Comparison of ENCODE assay signal across 1 cellular context in the genomic region with DNA sequence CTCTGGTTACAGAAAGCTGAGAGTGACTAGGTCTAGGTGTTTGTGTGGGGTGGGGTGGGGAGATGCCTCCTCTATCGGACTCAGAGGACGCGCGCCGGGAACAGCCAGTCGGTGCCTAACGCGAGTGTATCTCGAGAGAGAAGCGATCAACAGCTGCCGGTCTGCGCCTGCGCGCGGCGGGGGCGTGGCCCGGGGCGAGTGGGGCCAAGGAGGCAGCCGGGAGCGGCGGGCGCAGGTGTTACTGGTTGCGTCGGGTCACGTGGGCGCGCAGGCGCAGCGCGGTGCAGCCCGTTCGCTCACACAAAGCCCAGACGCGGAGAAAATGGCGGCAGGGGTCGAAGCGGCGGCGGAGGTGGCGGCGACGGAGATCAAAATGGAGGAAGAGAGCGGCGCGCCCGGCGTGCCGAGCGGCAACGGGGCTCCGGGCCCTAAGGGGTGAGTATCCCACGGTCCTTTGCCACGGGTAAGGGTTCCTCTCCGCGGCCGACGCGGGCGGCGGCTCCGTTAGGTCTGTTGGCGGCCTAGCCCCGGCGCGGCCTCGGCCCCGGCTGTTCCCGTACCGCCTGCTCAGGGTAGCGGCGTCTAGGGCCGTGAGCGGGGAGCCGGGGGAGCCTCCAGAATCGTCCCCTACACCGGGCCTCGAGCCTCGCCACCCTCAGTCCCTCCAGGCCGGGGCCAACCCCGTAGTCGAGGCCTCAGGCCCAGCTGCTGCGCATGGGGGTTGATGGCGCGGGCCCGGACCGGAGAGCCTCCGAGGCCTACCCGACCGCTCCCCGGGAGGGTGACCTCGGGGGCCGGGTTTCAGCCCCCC.
TF ChIP-seq lines count a peak whose summit lies in the region.

A gene with protein sequence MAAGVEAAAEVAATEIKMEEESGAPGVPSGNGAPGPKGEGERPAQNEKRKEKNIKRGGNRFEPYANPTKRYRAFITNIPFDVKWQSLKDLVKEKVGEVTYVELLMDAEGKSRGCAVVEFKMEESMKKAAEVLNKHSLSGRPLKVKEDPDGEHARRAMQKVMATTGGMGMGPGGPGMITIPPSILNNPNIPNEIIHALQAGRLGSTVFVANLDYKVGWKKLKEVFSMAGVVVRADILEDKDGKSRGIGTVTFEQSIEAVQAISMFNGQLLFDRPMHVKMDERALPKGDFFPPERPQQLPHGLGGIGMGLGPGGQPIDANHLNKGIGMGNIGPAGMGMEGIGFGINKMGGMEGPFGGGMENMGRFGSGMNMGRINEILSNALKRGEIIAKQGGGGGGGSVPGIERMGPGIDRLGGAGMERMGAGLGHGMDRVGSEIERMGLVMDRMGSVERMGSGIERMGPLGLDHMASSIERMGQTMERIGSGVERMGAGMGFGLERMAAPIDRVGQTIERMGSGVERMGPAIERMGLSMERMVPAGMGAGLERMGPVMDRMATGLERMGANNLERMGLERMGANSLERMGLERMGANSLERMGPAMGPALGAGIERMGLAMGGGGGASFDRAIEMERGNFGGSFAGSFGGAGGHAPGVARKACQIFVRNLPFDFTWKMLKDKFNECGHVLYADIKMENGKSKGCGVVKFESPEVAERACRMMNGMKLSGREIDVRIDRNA (plus strand): TSS at position 299 of the 811 bp plus-strand sequence. CDS start 24 bp downstream, at position 323.

TF ChIP-seq in K562, 482 proteins besides CTCF, POLR2A, EP300 and RAD21 (continued from another document and continues in another):
- TF ChIP-seq, protein P1, sequence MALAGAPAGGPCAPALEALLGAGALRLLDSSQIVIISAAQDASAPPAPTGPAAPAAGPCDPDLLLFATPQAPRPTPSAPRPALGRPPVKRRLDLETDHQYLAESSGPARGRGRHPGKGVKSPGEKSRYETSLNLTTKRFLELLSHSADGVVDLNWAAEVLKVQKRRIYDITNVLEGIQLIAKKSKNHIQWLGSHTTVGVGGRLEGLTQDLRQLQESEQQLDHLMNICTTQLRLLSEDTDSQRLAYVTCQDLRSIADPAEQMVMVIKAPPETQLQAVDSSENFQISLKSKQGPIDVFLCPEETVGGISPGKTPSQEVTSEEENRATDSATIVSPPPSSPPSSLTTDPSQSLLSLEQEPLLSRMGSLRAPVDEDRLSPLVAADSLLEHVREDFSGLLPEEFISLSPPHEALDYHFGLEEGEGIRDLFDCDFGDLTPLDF (CRISPR knock-in tag; IDR thresholded peaks at IDR 0.05) = no peak
- peak; percentile 53; the same call in 1 of the 2 replicates for TF ChIP-seq ZBTB17 (CRISPR knock-in tag; IDR thresholded peaks at IDR 0.05)
- no peak for TF ChIP-seq ZNF589 (CRISPR knock-in tag; IDR thresholded peaks at IDR 0.05; ENCODE audit: low read depth)
- peak; percentile 72 for TF ChIP-seq RBM22 (IDR thresholded peaks at IDR 0.05; ENCODE audit: low read depth, low read length, poor library complexity, severe bottlenecking)
- no peak for TF ChIP-seq SIX5 (IDR thresholded peaks at IDR 0.05; ENCODE audit: borderline replicate concordance in 1 of 2, insufficient read depth in 1 of 2, low read depth in 1 of 2, low read length in 2 of 2)
- TF ChIP-seq, protein P2, sequence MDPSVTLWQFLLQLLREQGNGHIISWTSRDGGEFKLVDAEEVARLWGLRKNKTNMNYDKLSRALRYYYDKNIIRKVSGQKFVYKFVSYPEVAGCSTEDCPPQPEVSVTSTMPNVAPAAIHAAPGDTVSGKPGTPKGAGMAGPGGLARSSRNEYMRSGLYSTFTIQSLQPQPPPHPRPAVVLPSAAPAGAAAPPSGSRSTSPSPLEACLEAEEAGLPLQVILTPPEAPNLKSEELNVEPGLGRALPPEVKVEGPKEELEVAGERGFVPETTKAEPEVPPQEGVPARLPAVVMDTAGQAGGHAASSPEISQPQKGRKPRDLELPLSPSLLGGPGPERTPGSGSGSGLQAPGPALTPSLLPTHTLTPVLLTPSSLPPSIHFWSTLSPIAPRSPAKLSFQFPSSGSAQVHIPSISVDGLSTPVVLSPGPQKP (CRISPR knock-in tag; IDR thresholded peaks at IDR 0.05) = no peak
- TF ChIP-seq SMARCA5 (IDR thresholded peaks at IDR 0.05) = no peak
- TF ChIP-seq, protein P3, sequence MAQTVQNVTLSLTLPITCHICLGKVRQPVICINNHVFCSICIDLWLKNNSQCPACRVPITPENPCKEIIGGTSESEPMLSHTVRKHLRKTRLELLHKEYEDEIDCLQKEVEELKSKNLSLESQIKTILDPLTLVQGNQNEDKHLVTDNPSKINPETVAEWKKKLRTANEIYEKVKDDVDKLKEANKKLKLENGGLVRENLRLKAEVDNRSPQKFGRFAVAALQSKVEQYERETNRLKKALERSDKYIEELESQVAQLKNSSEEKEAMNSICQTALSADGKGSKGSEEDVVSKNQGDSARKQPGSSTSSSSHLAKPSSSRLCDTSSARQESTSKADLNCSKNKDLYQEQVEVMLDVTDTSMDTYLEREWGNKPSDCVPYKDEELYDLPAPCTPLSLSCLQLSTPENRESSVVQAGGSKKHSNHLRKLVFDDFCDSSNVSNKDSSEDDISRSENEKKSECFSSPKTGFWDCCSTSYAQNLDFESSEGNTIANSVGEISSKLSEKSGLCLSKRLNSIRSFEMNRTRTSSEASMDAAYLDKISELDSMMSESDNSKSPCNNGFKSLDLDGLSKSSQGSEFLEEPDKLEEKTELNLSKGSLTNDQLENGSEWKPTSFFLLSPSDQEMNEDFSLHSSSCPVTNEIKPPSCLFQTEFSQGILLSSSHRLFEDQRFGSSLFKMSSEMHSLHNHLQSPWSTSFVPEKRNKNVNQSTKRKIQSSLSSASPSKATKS (CRISPR knock-in tag; IDR thresholded peaks at IDR 0.05) = no peak
- no peak for TF ChIP-seq XRCC4 (IDR thresholded peaks at IDR 0.05; ENCODE audit: extremely low read depth, insufficient read depth, insufficient read length)
- TF ChIP-seq CXXC5 (CRISPR knock-in tag; IDR thresholded peaks at IDR 0.05) = peak; percentile 79; the same call in 1 of the 2 replicates
- no peak for TF ChIP-seq PCBP2 (IDR thresholded peaks at IDR 0.05; ENCODE audit: low read depth, low read length, poor library complexity, severe bottlenecking)
- no peak for TF ChIP-seq ZNF347 (CRISPR knock-in tag; IDR thresholded peaks at IDR 0.05; ENCODE audit: low read depth)
- TF ChIP-seq IFI16 (CRISPR knock-in tag; IDR thresholded peaks at IDR 0.05) = no peak
- TF ChIP-seq ZNF561 (CRISPR knock-in tag; conservative IDR thresholded peaks at IDR 0.05) = no peak
- peak in 1 of 2 experiments; percentile 67; a peak in 1 of 4 replicates for TF ChIP-seq RCOR1 (IDR thresholded peaks at IDR 0.05; ENCODE audit: borderline replicate concordance in 1 of 2, low read depth in 2 of 2, low read length in 2 of 2)
- TF ChIP-seq, protein P4, sequence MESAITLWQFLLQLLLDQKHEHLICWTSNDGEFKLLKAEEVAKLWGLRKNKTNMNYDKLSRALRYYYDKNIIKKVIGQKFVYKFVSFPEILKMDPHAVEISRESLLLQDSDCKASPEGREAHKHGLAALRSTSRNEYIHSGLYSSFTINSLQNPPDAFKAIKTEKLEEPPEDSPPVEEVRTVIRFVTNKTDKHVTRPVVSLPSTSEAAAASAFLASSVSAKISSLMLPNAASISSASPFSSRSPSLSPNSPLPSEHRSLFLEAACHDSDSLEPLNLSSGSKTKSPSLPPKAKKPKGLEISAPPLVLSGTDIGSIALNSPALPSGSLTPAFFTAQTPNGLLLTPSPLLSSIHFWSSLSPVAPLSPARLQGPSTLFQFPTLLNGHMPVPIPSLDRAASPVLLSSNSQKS (CRISPR knock-in tag; IDR thresholded peaks at IDR 0.05) = no peak
- no peak for TF ChIP-seq SREBF1 (IDR thresholded peaks at IDR 0.05; ENCODE audit: borderline replicate concordance, low read depth, low read length)
- TF ChIP-seq ZNF12 (CRISPR knock-in tag; IDR thresholded peaks at IDR 0.05) = peak; percentile 24; the same call in 1 of the 2 replicates
- TF ChIP-seq ATF1 (CRISPR knock-in tag; IDR thresholded peaks at IDR 0.05) = no peak
- TF ChIP-seq ATF1 (tag; IDR thresholded peaks at IDR 0.05) = peak; percentile 51
- no peak for TF ChIP-seq NBN (IDR thresholded peaks at IDR 0.05; ENCODE audit: low read depth)
- peak; percentile 60 for TF ChIP-seq FOS (IDR thresholded peaks at IDR 0.05; ENCODE audit: extremely low read depth, insufficient read length)
- TF ChIP-seq, protein P5, sequence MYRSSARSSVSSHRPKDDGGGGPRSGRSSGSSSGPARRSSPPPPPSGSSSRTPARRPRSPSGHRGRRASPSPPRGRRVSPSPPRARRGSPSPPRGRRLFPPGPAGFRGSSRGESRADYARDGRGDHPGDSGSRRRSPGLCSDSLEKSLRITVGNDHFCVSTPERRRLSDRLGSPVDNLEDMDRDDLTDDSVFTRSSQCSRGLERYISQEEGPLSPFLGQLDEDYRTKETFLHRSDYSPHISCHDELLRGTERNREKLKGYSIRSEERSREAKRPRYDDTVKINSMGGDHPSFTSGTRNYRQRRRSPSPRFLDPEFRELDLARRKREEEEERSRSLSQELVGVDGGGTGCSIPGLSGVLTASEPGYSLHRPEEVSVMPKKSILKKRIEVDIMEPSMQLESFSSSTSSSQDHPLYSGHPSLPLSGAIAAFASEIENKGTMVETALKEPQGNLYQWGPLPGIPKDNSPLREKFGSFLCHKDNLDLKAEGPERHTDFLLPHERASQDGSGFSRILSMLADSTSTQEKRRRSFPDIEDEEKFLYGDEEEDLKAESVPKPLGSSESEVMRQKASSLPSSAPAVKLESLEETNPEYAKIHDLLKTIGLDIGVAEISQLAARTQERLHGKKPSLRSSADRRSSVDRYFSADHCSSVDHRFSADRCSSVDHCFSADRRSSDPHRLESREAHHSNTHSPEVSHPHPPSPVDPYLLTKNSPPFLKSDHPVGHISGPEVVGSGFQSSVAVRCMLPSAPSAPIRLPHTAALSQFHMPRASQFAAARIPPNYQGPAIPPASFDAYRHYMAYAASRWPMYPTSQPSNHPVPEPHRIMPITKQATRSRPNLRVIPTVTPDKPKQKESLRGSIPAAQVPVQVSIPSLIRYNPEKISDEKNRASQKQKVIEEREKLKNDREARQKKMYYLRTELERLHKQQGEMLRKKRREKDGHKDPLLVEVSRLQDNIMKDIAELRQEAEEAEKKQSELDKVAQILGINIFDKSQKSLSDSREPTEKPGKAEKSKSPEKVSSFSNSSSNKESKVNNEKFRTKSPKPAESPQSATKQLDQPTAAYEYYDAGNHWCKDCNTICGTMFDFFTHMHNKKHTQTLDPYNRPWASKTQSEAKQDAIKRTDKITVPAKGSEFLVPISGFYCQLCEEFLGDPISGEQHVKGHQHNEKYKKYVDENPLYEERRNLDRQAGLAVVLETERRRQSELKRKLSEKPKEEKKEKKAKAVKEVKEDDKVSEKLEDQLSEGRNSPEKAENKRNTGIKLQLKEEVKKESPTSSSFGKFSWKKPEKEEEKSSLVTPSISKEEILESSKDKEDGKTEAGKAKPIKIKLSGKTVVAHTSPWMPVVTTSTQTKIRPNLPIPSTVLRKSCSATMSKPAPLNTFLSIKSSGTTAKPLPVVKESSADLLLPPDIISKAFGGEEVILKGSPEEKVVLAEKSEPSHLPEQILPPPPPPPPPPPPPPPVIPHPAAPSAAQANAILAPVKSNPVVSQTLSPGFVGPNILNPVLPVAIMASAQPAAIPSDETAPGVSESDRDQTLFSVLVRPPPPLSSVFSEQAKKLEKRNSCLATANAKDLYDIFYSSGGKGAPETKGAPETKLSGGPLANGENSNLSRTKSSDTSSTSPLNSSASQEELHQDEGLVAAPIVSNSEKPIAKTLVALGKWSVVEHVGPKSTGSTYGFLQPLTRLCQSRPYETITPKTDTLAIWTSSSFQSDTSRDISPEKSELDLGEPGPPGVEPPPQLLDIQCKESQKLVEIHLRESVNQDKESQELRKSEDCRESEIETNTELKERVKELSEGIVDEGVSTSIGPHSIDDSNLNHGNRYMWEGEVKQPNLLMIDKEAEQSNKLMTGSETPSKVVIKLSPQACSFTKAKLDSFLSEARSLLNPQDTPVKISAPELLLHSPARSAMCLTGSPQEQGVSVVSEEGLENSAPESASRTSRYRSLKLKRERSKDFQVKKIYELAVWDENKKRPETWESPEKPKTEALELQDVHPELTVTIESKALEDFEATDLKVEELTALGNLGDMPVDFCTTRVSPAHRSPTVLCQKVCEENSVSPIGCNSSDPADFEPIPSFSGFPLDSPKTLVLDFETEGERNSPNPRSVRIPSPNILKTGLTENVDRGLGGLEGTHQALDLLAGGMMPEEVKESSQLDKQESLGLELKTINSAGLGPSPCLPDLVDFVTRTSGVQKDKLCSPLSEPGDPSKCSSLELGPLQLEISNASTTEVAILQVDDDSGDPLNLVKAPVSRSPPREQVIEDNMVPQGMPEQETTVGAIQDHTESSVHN (IDR thresholded peaks at IDR 0.05; ENCODE audit: borderline replicate concordance in 1 of 2, low read depth in 1 of 2) = no peak
- no peak; the same call in 1 of the 2 replicates for TF ChIP-seq HEY1 (CRISPR knock-in tag; IDR thresholded peaks at IDR 0.05; ENCODE audit: borderline replicate concordance)
- peak; percentile 23; the same call in 1 of the 2 replicates for TF ChIP-seq RFX5 (IDR thresholded peaks at IDR 0.05; ENCODE audit: low read depth, low read length)
- TF ChIP-seq SMARCB1 (IDR thresholded peaks at IDR 0.05; ENCODE audit: insufficient read length, low read depth) = no peak
- TF ChIP-seq HDAC2 (IDR thresholded peaks at IDR 0.05) = no peak
- no peak for TF ChIP-seq ZSCAN29 (IDR thresholded peaks at IDR 0.05)
- TF ChIP-seq NCOA4 (IDR thresholded peaks at IDR 0.05; ENCODE audit: partially characterized antibody) = no peak
- TF ChIP-seq MTF1 (CRISPR knock-in tag; IDR thresholded peaks at IDR 0.05; ENCODE audit: borderline replicate concordance) = no peak
- TF ChIP-seq TRIM24 (IDR thresholded peaks at IDR 0.05) = no peak
- no peak; a peak in 1 of 4 replicates for TF ChIP-seq HDAC1 (IDR thresholded peaks at IDR 0.05)
- peak; percentile 55 for TF ChIP-seq CREM (IDR thresholded peaks at IDR 0.05; ENCODE audit: low read depth)
- TF ChIP-seq, protein P6, sequence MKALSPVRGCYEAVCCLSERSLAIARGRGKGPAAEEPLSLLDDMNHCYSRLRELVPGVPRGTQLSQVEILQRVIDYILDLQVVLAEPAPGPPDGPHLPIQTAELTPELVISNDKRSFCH (CRISPR knock-in tag; IDR thresholded peaks at IDR 0.05) = no peak
- TF ChIP-seq, protein P6 (tag; IDR thresholded peaks at IDR 0.05) = peak; percentile 58; the same call in 1 of the 2 replicates
- TF ChIP-seq, protein P7, sequence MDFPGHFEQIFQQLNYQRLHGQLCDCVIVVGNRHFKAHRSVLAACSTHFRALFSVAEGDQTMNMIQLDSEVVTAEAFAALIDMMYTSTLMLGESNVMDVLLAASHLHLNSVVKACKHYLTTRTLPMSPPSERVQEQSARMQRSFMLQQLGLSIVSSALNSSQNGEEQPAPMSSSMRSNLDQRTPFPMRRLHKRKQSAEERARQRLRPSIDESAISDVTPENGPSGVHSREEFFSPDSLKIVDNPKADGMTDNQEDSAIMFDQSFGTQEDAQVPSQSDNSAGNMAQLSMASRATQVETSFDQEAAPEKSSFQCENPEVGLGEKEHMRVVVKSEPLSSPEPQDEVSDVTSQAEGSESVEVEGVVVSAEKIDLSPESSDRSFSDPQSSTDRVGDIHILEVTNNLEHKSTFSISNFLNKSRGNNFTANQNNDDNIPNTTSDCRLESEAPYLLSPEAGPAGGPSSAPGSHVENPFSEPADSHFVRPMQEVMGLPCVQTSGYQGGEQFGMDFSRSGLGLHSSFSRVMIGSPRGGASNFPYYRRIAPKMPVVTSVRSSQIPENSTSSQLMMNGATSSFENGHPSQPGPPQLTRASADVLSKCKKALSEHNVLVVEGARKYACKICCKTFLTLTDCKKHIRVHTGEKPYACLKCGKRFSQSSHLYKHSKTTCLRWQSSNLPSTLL (IDR thresholded peaks at IDR 0.05) = no peak
- TF ChIP-seq MAFF (IDR thresholded peaks at IDR 0.05; ENCODE audit: low read length) = no peak
- TF ChIP-seq POLR3G (IDR thresholded peaks at IDR 0.05; ENCODE audit: extremely low read depth, insufficient read length, insufficient replicate concordance) = no peak
- TF ChIP-seq NFE2 (IDR thresholded peaks at IDR 0.05; ENCODE audit: low read depth) = no peak
- TF ChIP-seq ZNF764 (CRISPR knock-in tag; IDR thresholded peaks at IDR 0.05; ENCODE audit: low read depth) = no peak
- TF ChIP-seq HNRNPK (IDR thresholded peaks at IDR 0.05; ENCODE audit: low read depth, low read length, poor library complexity, severe bottlenecking) = no peak
